Comparison of ENCODE assay signal across 8 cellular contexts in the genomic region with DNA sequence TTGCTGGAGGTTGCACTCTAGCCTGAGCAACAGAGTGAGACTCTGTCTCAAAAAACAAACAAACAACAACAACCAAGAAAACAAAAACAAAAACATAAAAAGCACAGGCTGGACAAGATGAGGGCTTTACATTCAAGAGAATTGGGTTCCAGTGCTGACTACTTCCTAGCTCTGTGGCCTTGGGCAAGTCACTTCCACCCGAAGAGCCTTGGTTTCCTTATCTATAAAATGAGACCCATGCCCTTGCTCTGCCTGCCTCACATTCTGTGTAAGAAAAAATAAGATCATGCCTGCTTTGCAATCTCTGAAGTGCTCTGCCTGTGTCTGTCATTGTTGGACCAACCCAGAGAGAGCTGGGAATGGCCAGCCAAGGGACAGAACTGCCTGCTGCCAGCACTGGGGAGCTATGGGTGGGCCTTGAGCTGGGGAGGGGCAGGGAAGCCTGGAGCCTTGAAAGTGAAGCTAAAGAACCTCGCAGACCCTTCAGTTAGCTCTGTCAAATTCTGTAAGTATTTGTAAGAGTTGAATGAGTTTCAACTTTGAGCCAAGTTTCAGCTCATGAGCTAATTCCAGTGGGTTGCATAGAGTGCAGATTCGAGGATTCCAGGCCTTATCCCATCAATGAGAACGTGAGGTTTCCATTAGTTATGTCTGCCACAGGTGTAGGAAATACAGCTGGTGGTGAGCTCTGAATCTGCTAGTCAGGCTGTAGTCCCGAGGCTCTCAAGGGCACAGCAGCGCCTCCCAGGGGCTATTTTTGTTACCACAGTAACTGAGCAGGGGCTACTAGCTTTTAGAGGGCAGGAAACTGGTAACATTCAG.
DNase-seq lines count a peak whose midpoint lies in the region; ATAC-seq and TF ChIP-seq lines count a peak whose summit lies in the region.

No MANE protein-coding gene starts in this region.

- no peaks in the 10 kb centered on the region for H3K9me2 ChIP-seq in hepatocyte (replicated peaks; ENCODE audit: insufficient read depth)

- no peaks in the 10 kb centered on the region for H3K36me3 Mint-ChIP-seq in stimulated activated naive B cell treated with anti-CD40 and anti-IgM and Interleukin-4, amounts not matched to agents 10 μg/mL and 1 μg/mL and 100 μg/mL, for 72 hours

- peaks cover 2 to 5% of the 10 kb centered on the region in 2 donors for H3K9me3 Mint-ChIP-seq in stimulated activated naive B cell treated with anti-CD40 and anti-IgM and Interleukin-4, amounts not matched to agents 10 μg/mL and 1 μg/mL and 100 μg/mL, for 72 hours

- no peaks in the 10 kb centered on the region for H3K9me3 ChIP-seq in hepatocyte (ENCODE audit: low read depth)

- ATAC-seq in stimulated activated naive B cell treated with anti-CD40 and anti-IgM and Interleukin-4, amounts not matched to agents 10 μg/mL and 1 μg/mL and 100 μg/mL, for 72 hours (replicated peaks): peak; percentile 51 to 66
- ATAC-seq in GM19452 (IDR thresholded peaks at IDR 0.05; ENCODE audit: unreplicated experiment): no peak
- no peak for ATAC-seq in GM19023 (IDR thresholded peaks at IDR 0.05; ENCODE audit: unreplicated experiment)

- H3K4me3 Mint-ChIP-seq in stimulated activated naive B cell treated with anti-CD40 and anti-IgM and Interleukin-4, amounts not matched to agents 10 μg/mL and 1 μg/mL and 100 μg/mL, for 72 hours: no peak overlapping the region

- no peaks in the 10 kb centered on the region for H3K36me3 ChIP-seq in hepatocyte (replicated peaks; ENCODE audit: insufficient read depth, low read depth)

- H2AFZ ChIP-seq in hepatocyte: no peak overlapping the region

- peaks cover 46 to 58% of the 10 kb centered on the region in 2 donors for H3K27me3 Mint-ChIP-seq in stimulated activated naive B cell treated with anti-CD40 and anti-IgM and Interleukin-4, amounts not matched to agents 10 μg/mL and 1 μg/mL and 100 μg/mL, for 72 hours

- no peak overlapping the region for H3K4me2 ChIP-seq in hepatocyte

- peaks cover 0 to 1% of the 10 kb centered on the region in 2 donors for H3K4me1 Mint-ChIP-seq in stimulated activated naive B cell treated with anti-CD40 and anti-IgM and Interleukin-4, amounts not matched to agents 10 μg/mL and 1 μg/mL and 100 μg/mL, for 72 hours

- H3K4me3 ChIP-seq in GM12864 (ENCODE audit: low read depth, low read length) (no peak overlapping the region), hepatocyte (no peak overlapping the region)

- H3K27ac ChIP-seq in hepatocyte: no peak overlapping the region

- H4K20me1 ChIP-seq in hepatocyte (ENCODE audit: insufficient read depth, poor library complexity, severe bottlenecking): no peaks in the 10 kb centered on the region

- TF ChIP-seq CTCF in AG09319 (IDR thresholded peaks at IDR 0.05; ENCODE audit: low read depth, low read length) (peak; percentile 4; the same call in 1 of the 2 replicates), GM12864 (IDR thresholded peaks at IDR 0.05; ENCODE audit: low read depth, low read length, missing control alignments) (peak; percentile 56), hepatocyte (IDR thresholded peaks at IDR 0.05; ENCODE audit: poor library complexity) (peak; percentile 38)

- DNase-seq in AG09319 (ENCODE audit: extremely low read depth, low read depth) (no peak), GM12864 (ENCODE audit: low read depth) (peak; percentile 4), NCI-H226 (peak; percentile 49), activated T-cell treated with anti-CD3 and anti-CD28 coated beads for 48 hours (ENCODE audit: low read depth) (peak; percentile 34), hepatocyte (ENCODE audit: low spot score) (peak; percentile 57)
- DNase-seq in stimulated activated naive B cell treated with anti-CD40 and anti-IgM and Interleukin-4, amounts not matched to agents 10 μg/mL and 1 μg/mL and 100 μg/mL, for 72 hours: peak; percentile 10

- H3K27ac Mint-ChIP-seq in stimulated activated naive B cell treated with anti-CD40 and anti-IgM and Interleukin-4, amounts not matched to agents 10 μg/mL and 1 μg/mL and 100 μg/mL, for 72 hours: no peak overlapping the region

- 33% methylated on average over 6 of the region's 6 CpGs for WGBS in hepatocyte (ENCODE audit: low lambda C conversion rate, missing lambda C conversion rate)

- no peaks in the 10 kb centered on the region for H3K4me1 ChIP-seq in hepatocyte (ENCODE audit: insufficient read depth)

- peaks cover 20% of the 10 kb centered on the region for H3K27me3 ChIP-seq in hepatocyte

- no peaks in the 10 kb centered on the region for H3K79me2 ChIP-seq in hepatocyte

Comparison
In these comparisons a context has a peak if more than half of its experiments do, and no peak if none do; other contexts are left out.
1. CTCF ChIP-seq: peak in every context shown above with its lines; median percentile 56 in GM12864; 38 in hepatocyte; 4 in AG09319.
2. ATAC-seq: peak in stimulated activated naive B cell treated with anti-CD40 and anti-IgM and Interleukin-4, amounts not matched to agents 10 μg/mL and 1 μg/mL and 100 μg/mL, for 72 hours (2 of 2); none in GM19452 (single experiment) and GM19023 (single experiment).